8 cellular contexts compared by ENCODE assay signal in the genomic region with DNA sequence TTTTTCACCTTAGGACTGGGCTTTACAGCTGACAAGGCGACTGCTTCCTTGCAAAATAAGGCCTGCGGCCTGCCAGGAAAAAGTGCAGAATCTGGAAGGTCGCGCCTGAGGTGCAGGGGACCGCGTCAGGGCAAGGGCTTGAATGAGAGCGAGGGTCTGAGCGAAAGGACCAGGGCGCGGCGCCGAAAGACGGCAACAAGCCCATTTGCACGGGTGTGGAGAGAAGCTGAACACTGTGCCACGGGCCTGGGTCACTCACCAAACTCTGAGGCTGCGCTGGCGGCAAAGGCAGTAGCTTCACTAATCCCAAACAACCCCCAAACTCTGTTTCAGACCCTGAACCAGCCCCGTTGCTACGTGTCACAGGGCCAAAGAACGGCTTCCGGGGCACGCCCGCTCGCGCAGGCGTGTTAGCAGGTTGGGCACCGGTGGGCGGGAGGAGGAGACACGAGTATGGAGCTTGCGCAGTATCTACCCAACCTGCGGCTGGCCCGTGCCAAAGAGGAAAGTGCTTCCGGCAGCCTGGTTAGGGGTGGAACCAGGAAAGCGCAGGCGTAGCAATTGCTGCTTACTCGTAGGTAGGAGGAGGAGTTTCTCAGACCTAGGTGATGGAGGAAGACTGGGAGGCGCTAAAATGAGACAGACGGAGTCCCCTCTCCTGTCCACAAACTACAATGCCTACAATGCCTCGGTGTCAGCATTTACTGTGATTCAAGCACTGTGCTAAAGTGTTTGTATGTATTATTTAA. TPM values are rescaled to one million over a fixed set of nuclear protein-coding genes. Genes with fewer than 3 reads are reported as not detected.
DNase-seq lines count a peak whose midpoint lies in the region; ATAC-seq, FAIRE-seq and TF ChIP-seq lines count a peak whose summit lies in the region.

A gene (plus strand): TSS at position 598 of the 749 bp plus-strand sequence.
A gene (minus strand): TSS at position 384 of the 749 bp plus-strand sequence. CDS start 704 bp downstream, outside the sequence.

- peak within 1 kb of the TSS; percentile 88 to 97 (median 96) for H3K4me3 ChIP-seq in H1 (ENCODE audit: extremely low read depth in 1 of 4, insufficient read depth in 2 of 4, low read depth in 3 of 4, low read length in 4 of 4)

- WGBS in H1 (ENCODE audit: extremely low coverage in 1 of 2, insufficient coverage in 1 of 2, insufficient read length in 1 of 2, insufficient replicate concordance in 2 of 2, low coverage in 1 of 2, low lambda C conversion rate in 2 of 2, missing lambda C conversion rate in 1 of 2), 2 experiments: 2% methylated on average over 39 of the region's 39 CpGs; no CpG with 5 or more reads in 1 of the 2 experiments

- H3K27ac ChIP-seq in H1 (ENCODE audit: low read depth, low read length): peak within 1 kb of the TSS; percentile 54; the same call in 1 of the 2 replicates

- peak within 1 kb of the TSS; percentile 68; the same call in 1 of the 2 replicates for H4K8ac ChIP-seq in H1 (ENCODE audit: extremely low read depth, insufficient read depth, low read length)

- peak; percentile 95 for FAIRE-seq in H1 (lab: Jason Lieb, UNC)

- no peak within 1 kb of the TSS for H2BK15ac ChIP-seq in H1 (ENCODE audit: low read length)

- DNase-seq in COR-L47 (lab: John Stamatoyannopoulos, UW) (peak; percentile 97), HT1080 (ENCODE audit: low read depth) (peak; percentile 95), NOMO-1 (lab: John Stamatoyannopoulos, UW; ENCODE audit: unreplicated experiment in 2 of 2) (peak; percentile 96 to 97), H1 (ENCODE audit: low read depth in 1 of 2, low spot score in 2 of 2) (peak; percentile 88 to 91), memory B cell (ENCODE audit: low spot score in 2 of 2) (peak; percentile 85 to 94)
- DNase-seq in activated CD8-positive, alpha-beta memory T cell treated with anti-CD3 and anti-CD28 coated beads for 48 hours (ENCODE audit: low read depth in 2 of 3, low spot score in 2 of 3): peak; percentile 77 to 95 (median 91)
- peak; percentile 95 for DNase-seq in stimulated activated CD8-positive, alpha-beta memory T cell treated with anti-CD3 and anti-CD28 coated beads, Interleukin-12 subunit alpha, Interleukin-12 subunit beta, amount 100 ng/mL, for 1 hour (ENCODE audit: low read depth)

- H3K79me2 ChIP-seq in H1 (ENCODE audit: control insufficient read depth in 1 of 2, insufficient read depth in 2 of 2, low read length in 2 of 2): peaks cover 0 to 23% of the 10 kb centered on the region in 2 experiments; a peak in 2 of 4 replicates

- H2AK5ac ChIP-seq in H1 (ENCODE audit: low read depth, low read length): no peak within 1 kb of the TSS

- peak within 1 kb of the TSS; percentile 95 for H3K27ac Mint-ChIP-seq in memory B cell

- no peak; a peak in 1 of 4 replicates for TF ChIP-seq CTCF in H1 (IDR thresholded peaks at IDR 0.05; ENCODE audit: control extremely low read depth in 1 of 3, insufficient read depth in 1 of 3, low read depth in 1 of 3, low read length in 3 of 3)

- CTCF ChIA-PET in H1 (lab: Charles Lee; ENCODE audit: partially characterized antibody): interaction anchor here (0.5 to 2.1 kb wide), 5 partner anchors 9 to 33 kb away, joined by 3 to 6 read pairs (median 3); no protein-coding TSS in a partner anchor

- peaks cover 0 to 5% (median 0%) of the 10 kb centered on the region in 4 experiments; a peak in 2 of 7 replicates for H3K4me1 ChIP-seq in H1 (replicated peaks in 1 of 4; ENCODE audit: control insufficient read depth in 3 of 4, insufficient read depth in 4 of 4, low read length in 3 of 4)

- no peak within 1 kb of the TSS for H4K91ac ChIP-seq in H1 (replicated peaks; ENCODE audit: insufficient read length, low read length)

- peak within 1 kb of the TSS; percentile 49 to 68 for H3K4me2 ChIP-seq in H1 (ENCODE audit: insufficient read depth in 1 of 2, low read depth in 2 of 2, low read length in 2 of 2)

- TF ChIP-seq EP300 in H1 (IDR thresholded peaks at IDR 0.05; ENCODE audit: borderline replicate concordance in 1 of 2, low read depth in 2 of 2, low read length in 2 of 2): no peak

- POLR2A ChIA-PET in H1 (lab: Charles Lee; ENCODE audit: partially characterized antibody): interaction anchor here (1.3 kb wide), 1 partner anchor 10 kb away, joined by 5 read pairs; no protein-coding TSS in a partner anchor

- H3K79me1 ChIP-seq in H1 (ENCODE audit: low read depth, low read length): 0 out of 2 replicates have a peak, but pooled peaks cover 2% of the 10 kb centered on the region

- H3K27me3 Mint-ChIP-seq in memory B cell: peaks cover 2% of the 10 kb centered on the region

- peaks cover 2% of the 10 kb centered on the region for H3K36me3 Mint-ChIP-seq in memory B cell

- H2BK12ac ChIP-seq in H1 (ENCODE audit: low read depth, low read length): no peak within 1 kb of the TSS

- no peak within 1 kb of the TSS for H3K18ac ChIP-seq in H1 (ENCODE audit: extremely low read depth, low read length)

- no peak within 1 kb of the TSS for H2BK5ac ChIP-seq in H1 (ENCODE audit: low read depth, low read length)

- no peak within 1 kb of the TSS for H3K23ac ChIP-seq in H1 (ENCODE audit: insufficient read length)

- peak within 1 kb of the TSS; percentile 92 for H2AFZ ChIP-seq in H1 (ENCODE audit: low read length)

- H3K4me1 Mint-ChIP-seq in memory B cell: peaks cover 15% of the 10 kb centered on the region

- H4K5ac ChIP-seq in H1 (ENCODE audit: insufficient read length, low read depth, low read length): no peak within 1 kb of the TSS

- peaks cover 3% of the 10 kb centered on the region; the same call in 1 of the 2 replicates for H3K23me2 ChIP-seq in H1 (ENCODE audit: low read depth, low read length)

- peaks cover 0 to 23% (median 0%) of the 10 kb centered on the region in 4 experiments; a peak in 3 of 8 replicates for H3K36me3 ChIP-seq in H1 (ENCODE audit: control insufficient read depth in 2 of 4, insufficient read depth in 4 of 4, low read length in 3 of 4)

- H4K20me1 ChIP-seq in H1 (replicated peaks in 1 of 2; ENCODE audit: control insufficient read depth in 1 of 2, insufficient read depth in 2 of 2, low read length in 2 of 2): no peaks in the 10 kb centered on the region

- no peak for TF ChIP-seq RAD21 in H1 (IDR thresholded peaks at IDR 0.05 in 1 of 2, conservative IDR thresholded peaks at IDR 0.05 in 1 of 2; ENCODE audit: low read depth in 2 of 2, low read length in 2 of 2)

- no peak within 1 kb of the TSS for H2BK120ac ChIP-seq in H1 (replicated peaks; ENCODE audit: low read depth, low read length)

- no peaks in the 10 kb centered on the region for H3K27me3 ChIP-seq in H1 (replicated peaks in 1 of 4; ENCODE audit: control insufficient read depth in 3 of 4, extremely low read depth in 1 of 4, insufficient read depth in 3 of 4, low read length in 3 of 4)

- H2BK20ac ChIP-seq in H1 (ENCODE audit: low read length): no peak within 1 kb of the TSS

- peak within 1 kb of the TSS; percentile 89 for H3K4me3 Mint-ChIP-seq in memory B cell

- TF ChIP-seq POLR2A in H1 (IDR thresholded peaks at IDR 0.05; ENCODE audit: control extremely low read depth in 1 of 2, low read depth in 2 of 2, low read length in 2 of 2): peak; percentile 57 to 80

- H3K56ac ChIP-seq in H1 (replicated peaks; ENCODE audit: insufficient read length, low read depth, low read length): no peak within 1 kb of the TSS

- H3K9ac ChIP-seq in H1 (replicated peaks in 1 of 4; ENCODE audit: extremely low read depth in 1 of 4, low read depth in 3 of 4, low read length in 3 of 4): peak within 1 kb of the TSS; percentile 62 to 77 (median 71)

- H3K9me3 ChIP-seq in H1 (ENCODE audit: insufficient read depth in 2 of 2, low read depth in 1 of 2, low read length in 1 of 2): no peaks in the 10 kb centered on the region

- H3K9me3 Mint-ChIP-seq in memory B cell: peaks cover 2% of the 10 kb centered on the region

- ATAC-seq in GM21367 (IDR thresholded peaks at IDR 0.05; ENCODE audit: unreplicated experiment) (peak; percentile 99), memory B cell (ENCODE audit: low read depth) (peak; percentile 94)

- H3K14ac ChIP-seq in H1 (ENCODE audit: insufficient read length): no peak within 1 kb of the TSS

- H3K4ac ChIP-seq in H1 (replicated peaks; ENCODE audit: insufficient read length, low read depth, low read length): no peak within 1 kb of the TSS

TF ChIP-seq in H1, 55 proteins besides CTCF, POLR2A, EP300 and RAD21 (continues in another document):
- TF ChIP-seq ZNF274 (IDR thresholded peaks at IDR 0.05; ENCODE audit: borderline replicate concordance, extremely low read depth, low read length): no peak
- TF ChIP-seq JUN (IDR thresholded peaks at IDR 0.05; ENCODE audit: low read depth, low read length): no peak
- no peak for TF ChIP-seq EGR1 (IDR thresholded peaks at IDR 0.05; ENCODE audit: borderline replicate concordance, low read depth, low read length)
- TF ChIP-seq BACH1 (IDR thresholded peaks at IDR 0.05; ENCODE audit: low read length): no peak
- TF ChIP-seq EZH2 (IDR thresholded peaks at IDR 0.05; ENCODE audit: low read depth, low read length, severe bottlenecking): no peak

RNA-seq across cellular contexts. Expression of the first gene that starts in this region (rescaled TPM):
- 0.03 TPM in 1 of 2 replicates, not detected in the other for total RNA-seq in HT1080 (2014; rRNA removed; shearing (Covaris generic))
- 0.20 and 0.33 TPM in 2 replicates for polyA plus RNA-seq in HT1080 (2015; cell fraction: cytosol; rRNA removed)
- polyA plus RNA-seq in HT1080 (2015; cell fraction: nucleus; rRNA removed): 0.63 and 0.81 TPM in 2 replicates
- total RNA-seq in H1 (2021; fragmentation: NEBNext Ultra II Directional; extraction: Animal tissue kit (Norgen Biotek cat#: 25700)): 0.10 and 0.24 TPM in 2 replicates
- polyA plus RNA-seq in H1 (2011; rRNA removed): 0.03 and 0.05 TPM in 2 replicates
- polyA plus RNA-seq in H1 (2011; cell fraction: cytosol; rRNA removed): 0.04 TPM
- 0.11 TPM for polyA plus RNA-seq in H1 (2011; cell fraction: nucleus; rRNA removed)
- 0.03 to 0.12 TPM (median 0.07 TPM) in 4 replicates for polyA plus RNA-seq in H1 (2012, experiment 1 of 2)
- polyA plus RNA-seq in H1 (2012, experiment 2 of 2): not detected
- polyA plus RNA-seq in H1 (2013, experiment 1 of 2): 0.10 TPM
- polyA plus RNA-seq in H1 (2013, experiment 2 of 2): 0.07 TPM
- polyA minus RNA-seq in H1 (2011; rRNA and poly(A)+ RNA removed): 0.88 and 1.00 TPM in 2 replicates
- polyA minus RNA-seq in H1 (2011; cell fraction: cytosol; rRNA and poly(A)+ RNA removed): not detected
- polyA minus RNA-seq in H1 (2011; cell fraction: nucleus; rRNA and poly(A)+ RNA removed): 1.9 TPM

RNA-seq across cellular contexts. Expression of the second gene that starts in this region (rescaled TPM):
- total RNA-seq in HT1080 (2014; rRNA removed; shearing (Covaris generic)): 28.9 and 43.0 TPM in 2 replicates
- 39.3 and 43.4 TPM in 2 replicates for polyA plus RNA-seq in HT1080 (2015; cell fraction: cytosol; rRNA removed)
- 51.6 and 53.2 TPM in 2 replicates for polyA plus RNA-seq in HT1080 (2015; cell fraction: nucleus; rRNA removed)
- total RNA-seq in H1 (2021; fragmentation: NEBNext Ultra II Directional; extraction: Animal tissue kit (Norgen Biotek cat#: 25700)): 33.6 and 34.2 TPM in 2 replicates
- 15.5 and 27.6 TPM in 2 replicates for polyA plus RNA-seq in H1 (2011; rRNA removed)
- polyA plus RNA-seq in H1 (2011; cell fraction: cytosol; rRNA removed): 28.0 TPM
- polyA plus RNA-seq in H1 (2011; cell fraction: nucleus; rRNA removed): 12.3 TPM
- 25.2 to 35.4 TPM (median 30.6 TPM) in 4 replicates for polyA plus RNA-seq in H1 (2012, experiment 1 of 2)
- 8.5 TPM for polyA plus RNA-seq in H1 (2012, experiment 2 of 2)
- polyA plus RNA-seq in H1 (2013, experiment 1 of 2): 30.2 TPM
- 34.6 TPM for polyA plus RNA-seq in H1 (2013, experiment 2 of 2)
- 48.9 and 78.1 TPM in 2 replicates for polyA minus RNA-seq in H1 (2011; rRNA and poly(A)+ RNA removed)
- 13.6 TPM for polyA minus RNA-seq in H1 (2011; cell fraction: cytosol; rRNA and poly(A)+ RNA removed)
- polyA minus RNA-seq in H1 (2011; cell fraction: nucleus; rRNA and poly(A)+ RNA removed): 28.6 TPM

Comparison
In these comparisons a context has a peak if more than half of its experiments do, and no peak if none do; other contexts are left out.
1. Peak in every context shown above with its lines: DNase-seq, ATAC-seq, H3K4me3 ChIP-seq and H3K27ac ChIP-seq.